Comparison of ENCODE assay signal across 27 cellular contexts in genomic region chr3:191385101-191385500, GRCh38. TPM values are rescaled to one million over a fixed set of nuclear protein-coding genes. Genes with fewer than 3 reads are reported as not detected.
"Had no signal": no experiment of that assay in that cellular context is flagged by ENCODE, and none has a peak within 500 bp of the region (broad histone marks: within the 10 kb centered on the region; RNA-seq: fewer than 3 reads in every experiment).

No MANE protein-coding gene starts in this region.

- FAIRE-seq: endometrium, islet of Langerhans, small intestine had no signal

- H3K9me3 Mint-ChIP-seq: natural killer cell, neural crest cell had no signal

- H3K9me3 ChIP-seq: heart right ventricle, mucosa of descending colon, ovary, right atrium auricular region, sigmoid colon, suprapubic skin, thyroid gland, upper lobe of left lung, uterus had no signal

- H3K27ac ChIP-seq: heart right ventricle, ovary, right atrium auricular region, sigmoid colon, suprapubic skin, thyroid gland, upper lobe of left lung, uterus had no signal

- H3K4me3 Mint-ChIP-seq: natural killer cell; neural crest cell; stimulated activated effector memory CD8-positive, alpha-beta T cell treated with anti-CD3 and anti-CD28 coated beads, Interleukin-12 subunit alpha, Interleukin-12 subunit beta, amount 100 ng/mL, for 72 hours had no signal

- H3K4me1 ChIP-seq: suprapubic skin, uterus had no signal

- H3K4me1 Mint-ChIP-seq: natural killer cell; neural crest cell; stimulated activated effector memory CD8-positive, alpha-beta T cell treated with anti-CD3 and anti-CD28 coated beads, Interleukin-12 subunit alpha, Interleukin-12 subunit beta, amount 100 ng/mL, for 72 hours had no signal

- H3K27me3 ChIP-seq: heart right ventricle, ovary, right atrium auricular region, sigmoid colon, suprapubic skin, thyroid gland, upper lobe of left lung, uterus had no signal

- DNase-seq: effector memory CD4-positive, alpha-beta T cell; foreskin melanocyte; heart right ventricle; hypothalamus; mammary epithelial cell; mucosa of descending colon; natural killer cell; nucleus accumbens; ovary; sigmoid colon; small intestine; stimulated activated CD4-positive, alpha-beta T cell treated with anti-CD3 and anti-CD28 coated beads, Interleukin-12 subunit alpha, Interleukin-12 subunit beta, amount 100 ng/mL, for 4 hours; stimulated activated CD4-positive, alpha-beta T cell treated with anti-CD3 and anti-CD28 coated beads, Interleukin-4, amount 100 ng/mL, for 1 hour; stimulated activated CD8-positive, alpha-beta memory T cell treated with anti-CD3 and anti-CD28 coated beads, Interleukin-4, amount 100 ng/mL, for 48 hours; stimulated activated naive CD8-positive, alpha-beta T cell treated with anti-CD3 and anti-CD28 coated beads, Interleukin-15, Interleukin-2, amounts not matched to agents 100 U/mL and 50 U/mL, for 24 hours; thyroid gland; upper lobe of left lung; uterus had no signal

- H3K36me3 ChIP-seq: ovary, uterus had no signal

- H3K4me3 ChIP-seq: heart right ventricle, mucosa of descending colon, ovary, right atrium auricular region, sigmoid colon, suprapubic skin, thyroid gland, upper lobe of left lung, uterus had no signal

- ATAC-seq: esophagus mucosa; heart right ventricle; left lobe of liver; mucosa of descending colon; natural killer cell; stimulated activated effector memory CD8-positive, alpha-beta T cell treated with anti-CD3 and anti-CD28 coated beads, Interleukin-12 subunit alpha, Interleukin-12 subunit beta, amount 100 ng/mL, for 72 hours; stimulated activated naive CD8-positive, alpha-beta T cell treated with anti-CD3 and anti-CD28 coated beads, Interleukin-15, Interleukin-2, amounts not matched to agents 100 U/mL and 50 U/mL, for 24 hours had no signal

- H3K27ac Mint-ChIP-seq: natural killer cell; stimulated activated effector memory CD8-positive, alpha-beta T cell treated with anti-CD3 and anti-CD28 coated beads, Interleukin-12 subunit alpha, Interleukin-12 subunit beta, amount 100 ng/mL, for 72 hours had no signal

RNA-seq across cellular contexts. Expression of gene UTS2B, which starts 54.8 kb away (rescaled TPM):
- total RNA-seq: esophagus mucosa, lower leg skin had no signal
